Comparison of ENCODE assay signal across 23 cellular contexts in the genomic region with DNA sequence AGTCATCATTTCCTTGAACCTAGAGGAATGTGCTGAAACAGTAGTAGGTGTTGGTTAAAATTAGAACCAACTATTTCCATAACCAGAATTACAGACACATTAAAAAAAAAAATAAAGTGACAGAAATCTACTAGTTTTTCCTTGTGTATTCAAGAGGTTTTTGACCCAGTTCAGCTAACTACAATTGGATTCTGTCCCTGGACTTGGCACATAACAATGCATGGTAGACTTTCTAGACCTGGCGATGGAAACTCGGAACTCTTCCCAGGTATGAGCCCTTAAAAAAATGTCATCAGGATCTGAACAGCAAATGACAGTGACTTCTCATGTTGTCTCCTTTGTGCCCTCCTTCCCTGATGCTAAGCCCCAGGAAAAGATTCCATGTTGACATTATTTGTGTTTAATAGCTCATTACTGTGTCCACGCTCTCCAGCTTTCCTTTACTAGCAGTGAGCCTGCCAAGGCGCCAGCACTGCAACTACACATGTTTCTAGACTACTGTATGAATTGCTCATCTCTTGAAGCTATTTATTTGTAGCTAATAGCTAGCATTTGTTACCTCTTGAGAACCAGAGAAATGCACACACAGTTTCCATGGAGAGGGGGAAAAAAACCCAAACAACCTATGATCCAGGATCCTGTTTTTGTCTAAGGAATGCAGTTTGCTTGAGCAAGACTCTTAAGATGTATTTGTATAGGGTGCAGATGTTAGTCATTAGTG.
A peak's percentile ranks its signal among the peaks of the same experiment; 100 is the strongest.
DNase-seq lines count a peak whose midpoint lies in the region; ATAC-seq and TF ChIP-seq lines count a peak whose summit lies in the region.
"Had no signal": no experiment of that assay in that cellular context is flagged by ENCODE, and none has a peak within 500 bp of the region (broad histone marks: within the 10 kb centered on the region; RNA-seq: fewer than 3 reads in every experiment).

No MANE protein-coding gene starts in this region.

- DNase-seq in GM04503 (ENCODE audit: low read depth): peak; percentile 45
- DNase-seq in NCI-H2227 treated with DMSO at 0.1 percent for 48 hours (lab: John Stamatoyannopoulos, UW): peak; percentile 57
- peak; percentile 74 for DNase-seq in fibroblast of villous mesenchyme (ENCODE audit: low read depth)
- DNase-seq in psoas muscle: no peak
- DNase-seq in NCI-H774 (lab: John Stamatoyannopoulos, UW): no peak
- DNase-seq in central memory CD4-positive, alpha-beta T cell: no peak
- no peak for DNase-seq in GM10266 (ENCODE audit: extremely low spot score)
- DNase-seq: activated gamma-delta T cell treated with Interleukin-2 at 50 U/mL for 16 hours; BE2C; Calu3; gastrocnemius medialis; midbrain; NCI-H2171 treated with DMSO at 0.1 percent for 48 hours; NCI-H748 treated with DMSO at 0.1 percent for 48 hours; nephron progenitor cell; stimulated activated naive CD8-positive, alpha-beta T cell treated with anti-CD3 and anti-CD28 coated beads, Interleukin-15, Interleukin-2, amounts not matched to agents 100 U/mL and 50 U/mL, for 24 hours; T-helper 2 cell; WERI-Rb-1 had no signal

- 43 to 58% (median 45%) methylated on average over 4 of the region's 4 CpGs for WGBS in psoas muscle, 3 donors

- peak in 1 of 4 donors; percentile 18 for ATAC-seq in psoas muscle
- ATAC-seq: gastrocnemius medialis; stimulated activated naive CD8-positive, alpha-beta T cell treated with anti-CD3 and anti-CD28 coated beads, Interleukin-15, Interleukin-2, amounts not matched to agents 100 U/mL and 50 U/mL, for 24 hours had no signal

- peaks cover 43% of the 10 kb centered on the region for H3K4me1 ChIP-seq in psoas muscle
- H3K4me1 ChIP-seq: BE2C had no signal

- no peaks in the 10 kb centered on the region for H3K27me3 ChIP-seq in psoas muscle (ENCODE audit: insufficient read depth in 3 of 3, low read length in 2 of 3)
- H3K27me3 ChIP-seq: BE2C, breast epithelium, gastrocnemius medialis, tibial nerve had no signal

- H3K4me3 ChIP-seq in fibroblast of villous mesenchyme (ENCODE audit: low read depth, low read length): no peak overlapping the region
- H3K4me3 ChIP-seq in psoas muscle: no peak overlapping the region
- H3K4me3 ChIP-seq: breast epithelium, gastrocnemius medialis, PC-9, skin epidermis, tibial nerve had no signal

- intact Hi-C loops in psoas muscle (cut with DNase I): no loop called here

- H3K36me3 ChIP-seq in psoas muscle (ENCODE audit: insufficient read depth in 1 of 2, low read depth in 1 of 2): no peaks in the 10 kb centered on the region
- H3K36me3 ChIP-seq: BE2C, breast epithelium, gastrocnemius medialis, tibial nerve, WERI-Rb-1 had no signal

- TF ChIP-seq CTCF in fibroblast of villous mesenchyme (IDR thresholded peaks at IDR 0.05; ENCODE audit: insufficient read depth, low read depth, low read length) (no peak), psoas muscle (IDR thresholded peaks at IDR 0.05) (no peak), GM10266 (IDR thresholded peaks at IDR 0.05; ENCODE audit: control insufficient read depth, insufficient read depth, low read depth, missing control alignments) (no peak)

- H3K27ac ChIP-seq in psoas muscle: peak overlapping the region; percentile 21
- H3K27ac ChIP-seq: breast epithelium, epithelial cell of prostate, PC-9, skin epidermis, tibial nerve, WERI-Rb-1 had no signal

- no peaks in the 10 kb centered on the region for H3K9me3 ChIP-seq in psoas muscle
- H3K9me3 ChIP-seq: BE2C, breast epithelium, gastrocnemius medialis, tibial nerve had no signal

Comparison
In these comparisons a context has a peak if more than half of its experiments do, and no peak if none do; other contexts are left out.
1. DNase-seq: peak in GM04503 (single experiment), NCI-H2227 treated with DMSO at 0.1 percent for 48 hours (single experiment) and fibroblast of villous mesenchyme (single experiment); none in psoas muscle (0 of 2), NCI-H774 (single experiment), central memory CD4-positive, alpha-beta T cell (single experiment) and GM10266 (single experiment).